In genomic region chr1:153985984-153986761, GRCh38 we compare ENCODE assay signal across 1 cellular context.
TF ChIP-seq lines count a peak whose summit lies in the region.

Gene RAB13 (minus strand): TSS chr1:153986339. CDS start chr1:153986236, 103 bp downstream.

TF ChIP-seq in K562, 482 proteins besides CTCF, POLR2A, EP300 and RAD21 (continued from another document):
- TF ChIP-seq ZNF780A (CRISPR knock-in tag; IDR thresholded peaks at IDR 0.05) (0 out of 2 replicates have a peak, but pooled peaks have one; percentile 66), ZFPM2 (CRISPR knock-in tag; IDR thresholded peaks at IDR 0.05) (no peak), TAF15 (IDR thresholded peaks at IDR 0.05; ENCODE audit: low read depth, low read length) (no peak), TAF1 (IDR thresholded peaks at IDR 0.05; ENCODE audit: control insufficient read depth, extremely low read depth, insufficient read depth, low read length, severe bottlenecking) (peak; percentile 34), HBP1 (CRISPR knock-in tag; IDR thresholded peaks at IDR 0.05) (0 out of 2 replicates have a peak, but pooled peaks have one; percentile 6), ZNF354B (CRISPR knock-in tag; IDR thresholded peaks at IDR 0.05) (no peak), KDM4B (IDR thresholded peaks at IDR 0.05; ENCODE audit: borderline replicate concordance in 2 of 2, low read depth in 1 of 2) (no peak), NFRKB (IDR thresholded peaks at IDR 0.05; ENCODE audit: low read depth) (no peak; the same call in 1 of the 2 replicates), TAL1 (IDR thresholded peaks at IDR 0.05) (no peak), ARID2 (IDR thresholded peaks at IDR 0.05) (no peak), ELF1 (tag; IDR thresholded peaks at IDR 0.05) (no peak), POLR2G (IDR thresholded peaks at IDR 0.05; ENCODE audit: low read depth, low read length) (peak; percentile 43; the same call in 1 of the 2 replicates), ELK1 (CRISPR knock-in tag; IDR thresholded peaks at IDR 0.05) (no peak)
